In the genomic region with DNA sequence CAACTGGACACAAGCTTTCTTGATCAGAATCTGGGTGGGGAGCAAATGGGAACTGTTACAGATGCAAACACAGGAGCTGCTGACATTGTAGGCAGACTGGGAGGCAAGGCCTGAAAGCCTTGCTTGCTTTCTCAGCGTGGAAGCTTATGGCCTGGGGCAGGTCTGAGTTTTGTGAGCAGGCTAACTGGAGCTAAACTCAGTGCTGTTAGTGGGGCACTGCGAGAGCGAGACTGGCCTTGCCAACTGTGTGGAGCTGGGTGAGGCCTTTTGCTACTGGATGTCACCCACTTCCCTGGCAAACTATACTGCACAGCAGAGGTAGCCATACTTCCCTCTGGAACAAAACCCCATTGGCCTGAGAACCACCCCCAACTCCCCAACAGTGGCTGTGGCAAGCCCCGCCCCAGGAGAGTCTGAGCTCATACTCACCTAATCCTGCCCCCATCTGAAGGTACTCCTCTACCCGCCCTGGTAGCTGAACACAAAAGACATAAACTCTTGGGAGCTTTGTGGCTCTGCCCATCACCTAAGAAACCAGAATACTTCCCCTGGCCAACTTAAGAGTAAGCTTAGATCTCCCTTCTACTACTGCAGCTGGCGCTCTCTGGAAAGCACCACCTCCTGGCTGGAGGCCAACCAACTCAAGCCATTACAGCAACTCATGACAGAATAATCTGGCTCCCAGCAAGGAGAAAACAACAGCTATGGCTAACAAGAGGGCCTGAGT, we compare ENCODE assay signal across 12 cellular contexts. TPM values are rescaled to one million over a fixed set of nuclear protein-coding genes. Genes with fewer than 3 reads are reported as not detected.
A peak's percentile ranks its signal among the peaks of the same experiment; 100 is the strongest.
DNase-seq lines count a peak whose midpoint lies in the region; ATAC-seq and TF ChIP-seq lines count a peak whose summit lies in the region.
"Had no signal": no experiment of that assay in that cellular context is flagged by ENCODE, and none has a peak within 500 bp of the region (broad histone marks: within the 10 kb centered on the region; RNA-seq: fewer than 3 reads in every experiment).

No MANE protein-coding gene starts in this region.

- ATAC-seq in GM19397 (IDR thresholded peaks at IDR 0.05; ENCODE audit: unreplicated experiment): no peak
- ATAC-seq: GM23338, left colon had no signal

- DNase-seq in ELF-1 (ENCODE audit: low read depth, low spot score) (peak; percentile 15), NAMALWA (ENCODE audit: low spot score) (peak; percentile 24), erythroblast (lab: John Stamatoyannopoulos, UW) (peak; percentile 54 to 63), mucosa of gallbladder (ENCODE audit: low spot score) (peak; percentile 12), activated T-cell treated with anti-CD3 and anti-CD28 coated beads for 4 hours (no peak)
- DNase-seq in NK-92 treated with Interleukin-12 subunit alpha and Interleukin-12 subunit beta, amount 100 ng/mL, for 24 hours (lab: John Stamatoyannopoulos, UW): no peak
- DNase-seq: DMS53, NCI-H526, T-helper 1 cell had no signal

- TF ChIP-seq POLR2A in erythroblast (IDR thresholded peaks at IDR 0.05; ENCODE audit: low read length): no peak

RNA-seq across cellular contexts. Expression of gene CFAP20DC, which starts 42.9 kb away (rescaled TPM):
- total RNA-seq in mucosa of gallbladder: 1.9 TPM

Comparison
In these comparisons a context has a peak if more than half of its experiments do, and no peak if none do; other contexts are left out.
1. DNase-seq: peak in ELF-1 (single experiment), NAMALWA (single experiment), erythroblast (2 of 2) and mucosa of gallbladder (single experiment); none in NK-92 treated with Interleukin-12 subunit alpha and Interleukin-12 subunit beta, amount 100 ng/mL, for 24 hours (single experiment) and activated T-cell treated with anti-CD3 and anti-CD28 coated beads for 4 hours (single experiment).